8 cellular contexts compared by ENCODE assay signal in the genomic region with DNA sequence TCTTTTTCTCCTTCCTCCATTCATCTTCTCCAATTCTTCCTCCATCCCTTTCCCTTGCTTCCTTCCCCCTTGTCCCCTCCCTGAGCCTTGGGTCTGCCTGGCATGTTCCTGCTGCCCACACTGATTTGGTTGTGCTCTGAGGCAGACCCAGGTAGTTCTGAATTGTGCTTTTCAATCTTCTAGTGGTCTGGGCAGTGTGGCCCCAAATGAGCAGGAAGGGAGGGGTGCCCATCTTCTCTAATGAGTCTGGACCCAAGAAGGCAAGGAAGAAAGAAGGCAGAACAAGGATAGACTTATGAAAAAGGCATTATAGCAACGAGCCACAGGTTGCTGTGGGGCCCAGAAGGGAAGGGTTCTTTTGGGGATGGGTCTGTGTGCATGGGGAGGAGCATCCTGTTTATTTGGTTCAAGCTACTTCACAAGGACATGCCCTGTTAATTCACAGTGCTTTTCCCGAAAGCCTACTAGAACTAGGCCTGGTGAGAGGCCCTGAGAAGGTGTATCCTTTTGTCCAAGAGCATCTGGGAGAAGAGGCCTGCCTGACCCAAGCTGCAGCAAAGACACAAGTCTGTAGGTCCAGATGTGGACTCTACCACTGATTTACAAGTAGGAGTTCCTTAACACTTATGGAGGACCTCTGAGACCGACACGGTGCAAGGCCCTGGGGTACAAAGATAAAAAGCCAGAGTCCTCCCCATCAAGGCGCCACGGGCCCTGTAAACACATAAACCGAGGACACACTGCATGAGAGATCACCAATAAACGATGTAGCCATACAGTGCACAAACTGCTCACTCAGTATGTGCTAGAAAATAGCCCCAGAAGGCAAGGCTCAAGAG. TPM values are rescaled to one million over a fixed set of nuclear protein-coding genes. Genes with fewer than 3 reads are reported as not detected.
DNase-seq lines count a peak whose midpoint lies in the region; ATAC-seq, FAIRE-seq and TF ChIP-seq lines count a peak whose summit lies in the region.

No MANE protein-coding gene starts in this region.

- H3K79me1 ChIP-seq in IMR-90 (ENCODE audit: low read depth in 1 of 2, low read length in 2 of 2), result peaks cover 15 to 44% of the 10 kb centered on the region in 2 experiments

- H3K4ac ChIP-seq in IMR-90 (ENCODE audit: low read depth, low read length), result peak overlapping the region; percentile 72

- BruUV-seq in A673 (replicated peaks; lab: Mats Ljungman, UMichigan), result no TSS peak
- BruUV-seq in IMR-90 (replicated peaks; lab: Mats Ljungman, UMichigan), result no TSS peak

- peaks cover 14% of the 10 kb centered on the region for H3K9me1 ChIP-seq in IMR-90 (ENCODE audit: insufficient read depth, low read length)

- H2BK15ac ChIP-seq in IMR-90 (ENCODE audit: low read depth, low read length), result peak overlapping the region; percentile 40; the same call in 2 of the 3 replicates

- H3K23ac ChIP-seq in IMR-90 (ENCODE audit: low read depth, low read length), result peak overlapping the region; percentile 84

- H2BK120ac ChIP-seq in IMR-90 (ENCODE audit: low read depth, low read length), result peak overlapping the region; percentile 67

- H3K27me3 ChIP-seq in A673 (replicated peaks; ENCODE audit: insufficient read depth, low read depth, low read length, poor library complexity) (no peaks in the 10 kb centered on the region), IMR-90 (ENCODE audit: control insufficient read depth, insufficient read depth, low read length) (no peaks in the 10 kb centered on the region), mucosa of stomach (ENCODE audit: control insufficient read depth, insufficient read depth, low read length) (no peaks in the 10 kb centered on the region)

- peak overlapping the region; percentile 70 for H3K27ac ChIP-seq in A673 (ENCODE audit: low read depth, low read length, poor library complexity, severe bottlenecking)
- H3K27ac ChIP-seq in IMR-90 (ENCODE audit: insufficient read depth, low read length), result peak overlapping the region; percentile 57

- H3K9ac ChIP-seq in IMR-90 (ENCODE audit: low read depth, low read length) (peak overlapping the region; percentile 76), mucosa of stomach (ENCODE audit: low read length) (peak overlapping the region; percentile 53)

- TF ChIP-seq POLR2A in IMR-90 (IDR thresholded peaks at IDR 0.05; ENCODE audit: low read depth, low read length) (no peak), GM12891 (IDR thresholded peaks at IDR 0.05; ENCODE audit: low read depth, low read length) (no peak)

- H3K36me3 Mint-ChIP-seq in central memory CD8-positive, alpha-beta T cell (ENCODE audit: insufficient read depth), result peaks cover 4% of the 10 kb centered on the region

- H3K36me3 ChIP-seq in A673 (ENCODE audit: insufficient read depth, low read length, poor library complexity, severe bottlenecking) (no peaks in the 10 kb centered on the region), IMR-90 (ENCODE audit: control insufficient read depth, insufficient read depth, low read length) (no peaks in the 10 kb centered on the region), mucosa of stomach (ENCODE audit: control insufficient read depth, insufficient read depth, low read length) (no peaks in the 10 kb centered on the region)

- CTCF ChIA-PET in A673 (lab: Charles Lee) (no interaction called here), IMR-90 (lab: Yijun Ruan, JAX) (interaction anchor here (1.3 to 1.5 kb wide), 2 partner anchors 96 to 117 kb away, joined by 3 to 5 read pairs; no protein-coding TSS in a partner anchor)

- no peak for TF ChIP-seq CTCF in A673 (conservative IDR thresholded peaks at IDR 0.05; ENCODE audit: low read depth, low read length)
- no peak for TF ChIP-seq CTCF in IMR-90 (conservative IDR thresholded peaks at IDR 0.05; ENCODE audit: low read depth, low read length)

- peak overlapping the region; percentile 80 for H3K4me3 Mint-ChIP-seq in central memory CD8-positive, alpha-beta T cell

- DNase-seq in A673 (ENCODE audit: low spot score) (no peak), IMR-90 (no peak), NCI-H446 (lab: John Stamatoyannopoulos, UW) (no peak), 8988T (no peak), GM12891 (ENCODE audit: insufficient read length, low spot score) (no peak)
- DNase-seq in central memory CD8-positive, alpha-beta T cell (ENCODE audit: low spot score in 2 of 2), result no peak
- no peak for DNase-seq in effector CD4-positive, alpha-beta T cell

- H4K91ac ChIP-seq in IMR-90 (ENCODE audit: insufficient read depth, low read depth, low read length), result peak overlapping the region; percentile 58

- peak overlapping the region; percentile 73 for H3K14ac ChIP-seq in IMR-90 (replicated peaks; ENCODE audit: low read depth, low read length)

- H3K9me3 Mint-ChIP-seq in central memory CD8-positive, alpha-beta T cell, result no peaks in the 10 kb centered on the region

- peak overlapping the region; percentile 4 for H2BK20ac ChIP-seq in IMR-90 (ENCODE audit: low read depth, low read length)

- dilution Hi-C loops in IMR-90 (cut with HindIII; ENCODE audit: low sequenced_read_pairs, unreplicated experiment), result no loop called here

- peak overlapping the region; percentile 84 for H3K56ac ChIP-seq in IMR-90 (ENCODE audit: extremely low read depth, insufficient read depth, low read length)

- peak overlapping the region; percentile 91 to 93 for H4K8ac ChIP-seq in IMR-90 (ENCODE audit: low read depth in 2 of 2, low read length in 2 of 2)

- H3K9me3 ChIP-seq in A673 (ENCODE audit: low read depth, low read length, poor library complexity, severe bottlenecking) (no peaks in the 10 kb centered on the region), IMR-90 (ENCODE audit: control insufficient read depth, insufficient read depth, low read length) (no peaks in the 10 kb centered on the region), mucosa of stomach (ENCODE audit: control insufficient read depth, low read length) (no peaks in the 10 kb centered on the region)

- H3K18ac ChIP-seq in IMR-90 (ENCODE audit: low read depth, low read length), result peak overlapping the region; percentile 40

- H3K4me3 ChIP-seq in A673 (ENCODE audit: low read depth, low read length, poor library complexity, severe bottlenecking) (peak overlapping the region; percentile 49), IMR-90 (ENCODE audit: insufficient read depth, low read depth, low read length) (peak overlapping the region; percentile 55), mucosa of stomach (ENCODE audit: low read length) (peak overlapping the region; percentile 10)

- WGBS in IMR-90 (ENCODE audit: extremely low coverage in 2 of 2, insufficient read length in 1 of 2), 2 experiments, result 57% methylated on average over 1 of the region's 8 CpGs; no CpG with 5 or more reads in 1 of the 2 experiments

- peaks cover 12% of the 10 kb centered on the region for H3K4me1 ChIP-seq in A673 (ENCODE audit: insufficient read depth, low read length, poor library complexity, severe bottlenecking)
- H3K4me1 ChIP-seq in IMR-90 (ENCODE audit: control insufficient read depth, insufficient read depth, low read length), result peaks cover 20% of the 10 kb centered on the region
- peaks cover 49% of the 10 kb centered on the region for H3K4me1 ChIP-seq in mucosa of stomach (ENCODE audit: control insufficient read depth, insufficient read depth, low read length)

- intact Hi-C loops in A673 (cut with micrococcal nuclease; ENCODE audit: unreplicated experiment), result no loop called here
- intact Hi-C loops in IMR-90 (cut with micrococcal nuclease), result loop anchor here (5.0 kb wide), 1 partner anchor 37 kb away; no protein-coding TSS in a partner anchor

- in situ Hi-C loops in IMR-90 (cut with MboI; ENCODE audit: low sequenced_read_pairs), result no loop called here

- POLR2A ChIA-PET in A673 (lab: Charles Lee; ENCODE audit: low non-redundant PET) (interaction anchor here (0.7 kb wide), 1 partner anchor 84 kb away, joined by 4 read pairs; no protein-coding TSS in a partner anchor), IMR-90 (lab: Charles Lee; ENCODE audit: unreplicated experiment) (no interaction called here)

- H3K27me3 Mint-ChIP-seq in central memory CD8-positive, alpha-beta T cell, result no peaks in the 10 kb centered on the region

- H2AK5ac ChIP-seq in IMR-90 (ENCODE audit: low read depth, low read length), result peak overlapping the region; percentile 53

- peak overlapping the region; percentile 79 for H2BK5ac ChIP-seq in IMR-90 (ENCODE audit: low read depth, low read length, poor library complexity, severe bottlenecking)

- H2AFZ ChIP-seq in IMR-90 (replicated peaks; ENCODE audit: low read length, poor library complexity), result peak overlapping the region; percentile 84

- peak overlapping the region; percentile 48 for H2AK9ac ChIP-seq in IMR-90 (replicated peaks; ENCODE audit: low read depth, low read length, poor library complexity)

- no peak for TF ChIP-seq RAD21 in IMR-90 (IDR thresholded peaks at IDR 0.05; ENCODE audit: low read length)

- FAIRE-seq in GM12891 (lab: Jason Lieb, UNC), result no peak

- ATAC-seq in IMR-90 (ENCODE audit: low read depth), result no peak
- no peak for ATAC-seq in central memory CD8-positive, alpha-beta T cell (replicated peaks; ENCODE audit: extremely low read depth, poor library complexity, severe bottlenecking)

- peak overlapping the region; percentile 86 for H3K4me2 ChIP-seq in IMR-90 (ENCODE audit: low read depth, low read length)

- H4K20me1 ChIP-seq in IMR-90 (ENCODE audit: insufficient read depth, low read length), result peaks cover 26% of the 10 kb centered on the region

- H4K5ac ChIP-seq in IMR-90 (ENCODE audit: low read depth, low read length), result peak overlapping the region; percentile 65

- peak overlapping the region; percentile 71 for H3K27ac Mint-ChIP-seq in central memory CD8-positive, alpha-beta T cell (ENCODE audit: low read depth)

- peaks cover 43% of the 10 kb centered on the region for H3K4me1 Mint-ChIP-seq in central memory CD8-positive, alpha-beta T cell

TF ChIP-seq in IMR-90, 13 proteins besides CTCF, POLR2A, EP300 and RAD21 (continues in another document):
- TF ChIP-seq MAZ (IDR thresholded peaks at IDR 0.05; ENCODE audit: borderline replicate concordance, low read depth, low read length) (no peak), FOS (IDR thresholded peaks at IDR 0.05; ENCODE audit: low read depth, low read length) (no peak), RFX5 (IDR thresholded peaks at IDR 0.05; ENCODE audit: low read depth, low read length) (no peak)

TF ChIP-seq in GM12891, 5 proteins besides CTCF, POLR2A, EP300 and RAD21 (continues in another document):
- TF ChIP-seq PAX5 (IDR thresholded peaks at IDR 0.05; ENCODE audit: insufficient read depth, low read length, severe bottlenecking) (no peak), SPI1 (IDR thresholded peaks at IDR 0.05; ENCODE audit: low read depth, low read length) (no peak)

RNA-seq across cellular contexts. Expression of a gene that starts 1.2 kb away (rescaled TPM):
- total RNA-seq in A673 (2021), result 9.2 and 13.1 TPM in 2 replicates
- 2.3 and 2.5 TPM in 2 replicates for total RNA-seq in IMR-90 (2012; rRNA removed)
- 10.1 and 10.4 TPM in 2 replicates for polyA plus RNA-seq in IMR-90 (2012; rRNA removed)
- 5.9 and 7.7 TPM in 2 replicates for polyA plus RNA-seq in IMR-90 (2012; cell fraction: cytosol; rRNA removed)
- 21.8 and 29.0 TPM in 2 replicates for polyA plus RNA-seq in IMR-90 (2012; cell fraction: nucleus; rRNA removed; ENCODE audit: low replicate concordance)
- 24.1 TPM for polyA plus RNA-seq in GM12891 (2012; ENCODE audit: low read depth, missing spikeins)

RNA-seq across cellular contexts. Expression of a gene that starts 35.6 kb away (rescaled TPM):
- total RNA-seq in A673 (2021) (0.09 TPM in 1 of 2 replicates, not detected in the other), IMR-90 (2012; rRNA removed) (not detected in 2 replicates)
- polyA plus RNA-seq in IMR-90 (2012; rRNA removed), result not detected in 2 replicates
- not detected in 2 replicates for polyA plus RNA-seq in IMR-90 (2012; cell fraction: cytosol; rRNA removed)
- not detected in 2 replicates for polyA plus RNA-seq in IMR-90 (2012; cell fraction: nucleus; rRNA removed; ENCODE audit: low replicate concordance)
- not detected for polyA plus RNA-seq in GM12891 (2012; ENCODE audit: low read depth, missing spikeins)
